17 cellular contexts compared by ENCODE assay signal in genomic region chr3:180612363-180612762, GRCh38.
"Had no signal": no experiment of that assay in that cellular context is flagged by ENCODE, and none has a peak within 500 bp of the region (broad histone marks: within the 10 kb centered on the region; RNA-seq: fewer than 3 reads in every experiment).

No MANE protein-coding gene starts in this region.

- H3K27ac Mint-ChIP-seq: natural killer cell treated with Interleukin-12 subunit alpha and Interleukin-12 subunit beta and Interleukin-15 and Interleukin-18, amount 100 ng/mL, for 72 hours had no signal

- ATAC-seq: natural killer cell treated with Interleukin-12 subunit alpha and Interleukin-12 subunit beta and Interleukin-15 and Interleukin-18, amount 100 ng/mL, for 72 hours; stimulated activated effector memory CD8-positive, alpha-beta T cell treated with anti-CD3 and anti-CD28 coated beads, Interleukin-12 subunit alpha, Interleukin-12 subunit beta, amount 100 ng/mL, for 72 hours had no signal

- H3K27ac ChIP-seq: adrenal gland, esophagus muscularis mucosa, left ventricle myocardium inferior, thoracic aorta, VCaP had no signal

- H3K4me1 Mint-ChIP-seq: stimulated activated effector memory CD8-positive, alpha-beta T cell treated with anti-CD3 and anti-CD28 coated beads, Interleukin-12 subunit alpha, Interleukin-12 subunit beta, amount 100 ng/mL, for 72 hours had no signal

- H3K4me3 Mint-ChIP-seq: natural killer cell treated with Interleukin-12 subunit alpha and Interleukin-12 subunit beta and Interleukin-15 and Interleukin-18, amount 100 ng/mL, for 72 hours; stimulated activated effector memory CD8-positive, alpha-beta T cell treated with anti-CD3 and anti-CD28 coated beads, Interleukin-12 subunit alpha, Interleukin-12 subunit beta, amount 100 ng/mL, for 72 hours had no signal

- H3K27me3 ChIP-seq: adrenal gland, esophagus muscularis mucosa had no signal

- H3K4me3 ChIP-seq: adrenal gland, esophagus muscularis mucosa, left ventricle myocardium inferior, thoracic aorta had no signal

- H3K27me3 Mint-ChIP-seq: natural killer cell treated with Interleukin-12 subunit alpha and Interleukin-12 subunit beta and Interleukin-15 and Interleukin-18, amount 100 ng/mL, for 72 hours had no signal

- H3K9me3 Mint-ChIP-seq: natural killer cell treated with Interleukin-12 subunit alpha and Interleukin-12 subunit beta and Interleukin-15 and Interleukin-18, amount 100 ng/mL, for 72 hours; stimulated activated effector memory CD8-positive, alpha-beta T cell treated with anti-CD3 and anti-CD28 coated beads, Interleukin-12 subunit alpha, Interleukin-12 subunit beta, amount 100 ng/mL, for 72 hours had no signal

- H3K9me3 ChIP-seq: adrenal gland, esophagus muscularis mucosa, left ventricle myocardium inferior, thoracic aorta had no signal

- DNase-seq: activated CD4-positive, alpha-beta T cell treated with anti-CD3 and anti-CD28 coated beads for 1 hour; activated CD4-positive, alpha-beta T cell treated with anti-CD3 and anti-CD28 coated beads, Interleukin-2, amount 50 U/mL, for 4 hours; activated effector memory CD4-positive, alpha-beta T cell treated with Interleukin-2 at 50 U/mL for 16 hours; activated naive CD4-positive, alpha-beta T cell treated with anti-CD3 and anti-CD28 coated beads, Interleukin-2, amount 50 U/mL, for 16 hours; activated T-cell treated with anti-CD3 and anti-CD28 coated beads for 4 hours; adrenal gland; hypothalamus; left ventricle myocardium inferior; mesendoderm; nucleus accumbens; retina; T-helper 9 cell had no signal

- H3K4me1 ChIP-seq: adrenal gland, esophagus muscularis mucosa, left ventricle myocardium inferior had no signal
